In the genomic region with DNA sequence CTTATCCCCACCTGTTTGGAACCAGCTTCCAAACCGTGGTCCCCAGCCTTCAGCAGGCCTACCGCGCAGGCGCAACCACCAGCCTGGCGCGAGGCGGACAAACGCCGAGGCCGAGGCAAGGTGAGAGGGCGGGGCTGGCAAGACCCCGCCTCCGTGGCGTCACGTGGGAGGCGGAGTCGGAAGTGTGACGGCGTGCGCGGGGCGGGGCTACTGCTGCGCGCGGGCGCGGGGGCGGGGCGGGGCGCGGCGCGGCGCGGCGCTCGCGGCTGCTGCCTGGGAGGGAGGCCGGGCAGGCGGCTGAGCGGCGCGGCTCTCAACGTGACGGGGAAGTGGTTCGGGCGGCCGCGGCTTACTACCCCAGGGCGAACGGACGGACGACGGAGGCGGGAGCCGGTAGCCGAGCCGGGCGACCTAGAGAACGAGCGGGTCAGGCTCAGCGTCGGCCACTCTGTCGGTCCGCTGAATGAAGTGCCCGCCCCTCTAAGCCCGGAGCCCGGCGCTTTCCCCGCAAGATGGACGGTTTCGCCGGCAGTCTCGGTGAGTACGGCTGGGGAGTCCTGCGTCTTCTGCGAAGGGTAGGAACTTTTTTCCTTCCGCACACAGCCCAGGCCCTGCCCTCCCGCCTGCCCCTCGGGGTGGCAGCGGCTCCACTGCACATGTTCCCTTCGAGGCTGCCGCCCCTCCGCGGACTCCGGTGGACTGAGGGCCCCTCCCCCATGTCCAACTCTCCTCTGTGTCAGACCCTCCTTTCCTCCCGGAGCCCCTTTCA, we compare ENCODE assay signal across 1 cellular context.
TF ChIP-seq lines count a peak whose summit lies in the region.

A gene with protein sequence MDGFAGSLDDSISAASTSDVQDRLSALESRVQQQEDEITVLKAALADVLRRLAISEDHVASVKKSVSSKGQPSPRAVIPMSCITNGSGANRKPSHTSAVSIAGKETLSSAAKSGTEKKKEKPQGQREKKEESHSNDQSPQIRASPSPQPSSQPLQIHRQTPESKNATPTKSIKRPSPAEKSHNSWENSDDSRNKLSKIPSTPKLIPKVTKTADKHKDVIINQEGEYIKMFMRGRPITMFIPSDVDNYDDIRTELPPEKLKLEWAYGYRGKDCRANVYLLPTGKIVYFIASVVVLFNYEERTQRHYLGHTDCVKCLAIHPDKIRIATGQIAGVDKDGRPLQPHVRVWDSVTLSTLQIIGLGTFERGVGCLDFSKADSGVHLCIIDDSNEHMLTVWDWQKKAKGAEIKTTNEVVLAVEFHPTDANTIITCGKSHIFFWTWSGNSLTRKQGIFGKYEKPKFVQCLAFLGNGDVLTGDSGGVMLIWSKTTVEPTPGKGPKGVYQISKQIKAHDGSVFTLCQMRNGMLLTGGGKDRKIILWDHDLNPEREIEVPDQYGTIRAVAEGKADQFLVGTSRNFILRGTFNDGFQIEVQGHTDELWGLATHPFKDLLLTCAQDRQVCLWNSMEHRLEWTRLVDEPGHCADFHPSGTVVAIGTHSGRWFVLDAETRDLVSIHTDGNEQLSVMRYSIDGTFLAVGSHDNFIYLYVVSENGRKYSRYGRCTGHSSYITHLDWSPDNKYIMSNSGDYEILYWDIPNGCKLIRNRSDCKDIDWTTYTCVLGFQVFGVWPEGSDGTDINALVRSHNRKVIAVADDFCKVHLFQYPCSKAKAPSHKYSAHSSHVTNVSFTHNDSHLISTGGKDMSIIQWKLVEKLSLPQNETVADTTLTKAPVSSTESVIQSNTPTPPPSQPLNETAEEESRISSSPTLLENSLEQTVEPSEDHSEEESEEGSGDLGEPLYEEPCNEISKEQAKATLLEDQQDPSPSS (plus strand): TSS at position 254 of the 769 bp plus-strand sequence. CDS start 259 bp downstream, at position 513.

TF ChIP-seq in HepG2, 621 proteins besides CTCF, POLR2A, EP300 and RAD21 (continued from another document and continues in another):
- TF ChIP-seq, protein P1, sequence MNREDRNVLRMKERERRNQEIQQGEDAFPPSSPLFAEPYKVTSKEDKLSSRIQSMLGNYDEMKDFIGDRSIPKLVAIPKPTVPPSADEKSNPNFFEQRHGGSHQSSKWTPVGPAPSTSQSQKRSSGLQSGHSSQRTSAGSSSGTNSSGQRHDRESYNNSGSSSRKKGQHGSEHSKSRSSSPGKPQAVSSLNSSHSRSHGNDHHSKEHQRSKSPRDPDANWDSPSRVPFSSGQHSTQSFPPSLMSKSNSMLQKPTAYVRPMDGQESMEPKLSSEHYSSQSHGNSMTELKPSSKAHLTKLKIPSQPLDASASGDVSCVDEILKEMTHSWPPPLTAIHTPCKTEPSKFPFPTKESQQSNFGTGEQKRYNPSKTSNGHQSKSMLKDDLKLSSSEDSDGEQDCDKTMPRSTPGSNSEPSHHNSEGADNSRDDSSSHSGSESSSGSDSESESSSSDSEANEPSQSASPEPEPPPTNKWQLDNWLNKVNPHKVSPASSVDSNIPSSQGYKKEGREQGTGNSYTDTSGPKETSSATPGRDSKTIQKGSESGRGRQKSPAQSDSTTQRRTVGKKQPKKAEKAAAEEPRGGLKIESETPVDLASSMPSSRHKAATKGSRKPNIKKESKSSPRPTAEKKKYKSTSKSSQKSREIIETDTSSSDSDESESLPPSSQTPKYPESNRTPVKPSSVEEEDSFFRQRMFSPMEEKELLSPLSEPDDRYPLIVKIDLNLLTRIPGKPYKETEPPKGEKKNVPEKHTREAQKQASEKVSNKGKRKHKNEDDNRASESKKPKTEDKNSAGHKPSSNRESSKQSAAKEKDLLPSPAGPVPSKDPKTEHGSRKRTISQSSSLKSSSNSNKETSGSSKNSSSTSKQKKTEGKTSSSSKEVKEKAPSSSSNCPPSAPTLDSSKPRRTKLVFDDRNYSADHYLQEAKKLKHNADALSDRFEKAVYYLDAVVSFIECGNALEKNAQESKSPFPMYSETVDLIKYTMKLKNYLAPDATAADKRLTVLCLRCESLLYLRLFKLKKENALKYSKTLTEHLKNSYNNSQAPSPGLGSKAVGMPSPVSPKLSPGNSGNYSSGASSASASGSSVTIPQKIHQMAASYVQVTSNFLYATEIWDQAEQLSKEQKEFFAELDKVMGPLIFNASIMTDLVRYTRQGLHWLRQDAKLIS (CRISPR knock-in tag; IDR thresholded peaks at IDR 0.05): peak; percentile 94
- TF ChIP-seq, protein P2, sequence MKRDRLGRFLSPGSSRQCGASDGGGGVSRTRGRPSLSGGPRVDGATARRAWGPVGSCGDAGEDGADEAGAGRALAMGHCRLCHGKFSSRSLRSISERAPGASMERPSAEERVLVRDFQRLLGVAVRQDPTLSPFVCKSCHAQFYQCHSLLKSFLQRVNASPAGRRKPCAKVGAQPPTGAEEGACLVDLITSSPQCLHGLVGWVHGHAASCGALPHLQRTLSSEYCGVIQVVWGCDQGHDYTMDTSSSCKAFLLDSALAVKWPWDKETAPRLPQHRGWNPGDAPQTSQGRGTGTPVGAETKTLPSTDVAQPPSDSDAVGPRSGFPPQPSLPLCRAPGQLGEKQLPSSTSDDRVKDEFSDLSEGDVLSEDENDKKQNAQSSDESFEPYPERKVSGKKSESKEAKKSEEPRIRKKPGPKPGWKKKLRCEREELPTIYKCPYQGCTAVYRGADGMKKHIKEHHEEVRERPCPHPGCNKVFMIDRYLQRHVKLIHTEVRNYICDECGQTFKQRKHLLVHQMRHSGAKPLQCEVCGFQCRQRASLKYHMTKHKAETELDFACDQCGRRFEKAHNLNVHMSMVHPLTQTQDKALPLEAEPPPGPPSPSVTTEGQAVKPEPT (CRISPR knock-in tag; IDR thresholded peaks at IDR 0.05; ENCODE audit: low read depth): no peak
- TF ChIP-seq, protein P3, sequence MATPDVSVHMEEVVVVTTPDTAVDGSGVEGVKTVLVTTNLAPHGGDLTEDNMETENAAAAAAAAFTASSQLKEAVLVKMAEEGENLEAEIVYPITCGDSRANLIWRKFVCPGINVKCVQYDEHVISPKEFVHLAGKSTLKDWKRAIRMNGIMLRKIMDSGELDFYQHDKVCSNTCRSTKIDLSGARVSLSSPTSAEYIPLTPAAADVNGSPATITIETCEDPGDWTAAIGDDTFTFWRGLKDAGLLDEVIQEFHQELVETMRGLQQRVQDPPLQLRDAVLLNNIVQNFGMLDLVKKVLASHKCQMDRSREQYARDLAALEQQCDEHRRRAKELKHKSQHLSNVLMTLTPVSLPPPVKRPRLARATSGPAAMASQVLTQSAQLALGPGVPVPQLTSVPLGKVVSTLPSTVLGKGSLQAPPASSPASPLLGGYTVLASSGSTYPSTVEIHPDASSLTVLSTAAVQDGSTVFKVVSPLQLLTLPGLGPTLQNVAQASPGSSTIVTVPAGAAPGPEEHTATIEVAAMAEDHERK (CRISPR knock-in tag; IDR thresholded peaks at IDR 0.05; ENCODE audit: low read depth): peak; percentile 68; the same call in 1 of the 2 replicates
- TF ChIP-seq KLF11 (CRISPR knock-in tag; IDR thresholded peaks at IDR 0.05): 0 out of 2 replicates have a peak, but pooled peaks have one; percentile 80
- no peak for TF ChIP-seq ARID2 (CRISPR knock-in tag; IDR thresholded peaks at IDR 0.05; ENCODE audit: borderline replicate concordance)
- TF ChIP-seq ZFY (CRISPR knock-in tag; IDR thresholded peaks at IDR 0.05): peak; percentile 78
- TF ChIP-seq, protein P4, sequence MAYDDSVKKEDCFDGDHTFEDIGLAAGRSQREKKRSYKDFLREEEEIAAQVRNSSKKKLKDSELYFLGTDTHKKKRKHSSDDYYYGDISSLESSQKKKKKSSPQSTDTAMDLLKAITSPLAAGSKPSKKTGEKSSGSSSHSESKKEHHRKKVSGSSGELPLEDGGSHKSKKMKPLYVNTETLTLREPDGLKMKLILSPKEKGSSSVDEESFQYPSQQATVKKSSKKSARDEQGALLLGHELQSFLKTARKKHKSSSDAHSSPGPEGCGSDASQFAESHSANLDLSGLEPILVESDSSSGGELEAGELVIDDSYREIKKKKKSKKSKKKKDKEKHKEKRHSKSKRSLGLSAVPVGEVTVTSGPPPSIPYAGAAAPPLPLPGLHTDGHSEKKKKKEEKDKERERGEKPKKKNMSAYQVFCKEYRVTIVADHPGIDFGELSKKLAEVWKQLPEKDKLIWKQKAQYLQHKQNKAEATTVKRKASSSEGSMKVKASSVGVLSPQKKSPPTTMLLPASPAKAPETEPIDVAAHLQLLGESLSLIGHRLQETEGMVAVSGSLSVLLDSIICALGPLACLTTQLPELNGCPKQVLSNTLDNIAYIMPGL (CRISPR knock-in tag; IDR thresholded peaks at IDR 0.05; ENCODE audit: borderline replicate concordance in 1 of 2, low read depth in 1 of 2): peak; percentile 43 to 76; a peak in 2 of 4 replicates
- TF ChIP-seq ZNF546 (CRISPR knock-in tag; conservative IDR thresholded peaks at IDR 0.05): 0 out of 2 replicates have a peak, but pooled peaks have one; percentile 32
- peak; percentile 86; the same call in 1 of the 2 replicates for TF ChIP-seq ZNF790 (CRISPR knock-in tag; IDR thresholded peaks at IDR 0.05; ENCODE audit: borderline replicate concordance)
- TF ChIP-seq KDM5A (IDR thresholded peaks at IDR 0.05; ENCODE audit: borderline replicate concordance, low read length): no peak
- TF ChIP-seq SATB2 (CRISPR knock-in tag; IDR thresholded peaks at IDR 0.05): peak; percentile 54; the same call in 1 of the 2 replicates
- TF ChIP-seq, protein P5, sequence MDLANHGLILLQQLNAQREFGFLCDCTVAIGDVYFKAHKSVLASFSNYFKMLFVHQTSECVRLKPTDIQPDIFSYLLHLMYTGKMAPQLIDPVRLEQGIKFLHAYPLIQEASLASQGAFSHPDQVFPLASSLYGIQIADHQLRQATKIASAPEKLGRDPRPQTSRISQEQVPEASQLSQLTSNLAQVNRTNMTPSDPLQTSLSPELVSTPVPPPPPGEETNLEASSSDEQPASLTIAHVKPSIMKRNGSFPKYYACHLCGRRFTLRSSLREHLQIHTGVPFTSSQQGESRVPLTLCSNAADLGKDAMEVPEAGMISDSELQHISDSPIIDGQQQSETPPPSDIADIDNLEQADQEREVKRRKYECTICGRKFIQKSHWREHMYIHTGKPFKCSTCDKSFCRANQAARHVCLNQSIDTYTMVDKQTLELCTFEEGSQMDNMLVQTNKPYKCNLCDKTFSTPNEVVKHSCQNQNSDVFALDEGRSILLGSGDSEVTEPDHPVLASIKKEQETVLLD (CRISPR knock-in tag; IDR thresholded peaks at IDR 0.05; ENCODE audit: low read depth): peak; percentile 72; the same call in 1 of the 2 replicates
- TF ChIP-seq KLF16 (CRISPR knock-in tag; IDR thresholded peaks at IDR 0.05): peak; percentile 76 to 85; a peak in 3 of 4 replicates
- TF ChIP-seq, protein P6, sequence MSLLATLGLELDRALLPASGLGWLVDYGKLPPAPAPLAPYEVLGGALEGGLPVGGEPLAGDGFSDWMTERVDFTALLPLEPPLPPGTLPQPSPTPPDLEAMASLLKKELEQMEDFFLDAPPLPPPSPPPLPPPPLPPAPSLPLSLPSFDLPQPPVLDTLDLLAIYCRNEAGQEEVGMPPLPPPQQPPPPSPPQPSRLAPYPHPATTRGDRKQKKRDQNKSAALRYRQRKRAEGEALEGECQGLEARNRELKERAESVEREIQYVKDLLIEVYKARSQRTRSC (CRISPR knock-in tag; IDR thresholded peaks at IDR 0.05; ENCODE audit: low read depth): 0 out of 2 replicates have a peak, but pooled peaks have one; percentile 12
- 0 out of 2 replicates have a peak, but pooled peaks have one; percentile 70 for TF ChIP-seq FIP1L1 (IDR thresholded peaks at IDR 0.05; ENCODE audit: borderline replicate concordance, insufficient read depth, low read depth, low read length)
- TF ChIP-seq, protein P7, sequence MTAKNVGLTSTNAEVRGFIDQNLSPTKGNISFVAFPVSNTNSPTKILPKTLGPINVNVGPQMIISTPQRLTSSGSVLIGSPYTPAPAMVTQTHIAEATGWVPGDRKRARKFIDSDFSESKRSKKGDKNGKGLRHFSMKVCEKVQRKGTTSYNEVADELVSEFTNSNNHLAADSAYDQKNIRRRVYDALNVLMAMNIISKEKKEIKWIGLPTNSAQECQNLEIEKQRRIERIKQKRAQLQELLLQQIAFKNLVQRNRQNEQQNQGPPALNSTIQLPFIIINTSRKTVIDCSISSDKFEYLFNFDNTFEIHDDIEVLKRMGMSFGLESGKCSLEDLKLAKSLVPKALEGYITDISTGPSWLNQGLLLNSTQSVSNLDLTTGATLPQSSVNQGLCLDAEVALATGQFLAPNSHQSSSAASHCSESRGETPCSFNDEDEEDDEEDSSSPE (CRISPR knock-in tag; IDR thresholded peaks at IDR 0.05): peak; percentile 90
- TF ChIP-seq ATM (IDR thresholded peaks at IDR 0.05; ENCODE audit: borderline replicate concordance): no peak
- no peak; the same call in 1 of the 2 replicates for TF ChIP-seq ZFP82 (CRISPR knock-in tag; IDR thresholded peaks at IDR 0.05; ENCODE audit: borderline replicate concordance)
- no peak for TF ChIP-seq ONECUT2 (CRISPR knock-in tag; IDR thresholded peaks at IDR 0.05)
- peak; percentile 59; the same call in 1 of the 2 replicates for TF ChIP-seq MEIS1 (CRISPR knock-in tag; IDR thresholded peaks at IDR 0.05; ENCODE audit: borderline replicate concordance)
- peak; percentile 56; the same call in 1 of the 2 replicates for TF ChIP-seq HOXA7 (CRISPR knock-in tag; IDR thresholded peaks at IDR 0.05)
- peak; percentile 61; the same call in 1 of the 2 replicates for TF ChIP-seq SNAI1 (CRISPR knock-in tag; IDR thresholded peaks at IDR 0.05; ENCODE audit: borderline replicate concordance)
- TF ChIP-seq ZNF256 (CRISPR knock-in tag; conservative IDR thresholded peaks at IDR 0.05): peak; percentile 77; the same call in 1 of the 2 replicates
- TF ChIP-seq, protein P8, sequence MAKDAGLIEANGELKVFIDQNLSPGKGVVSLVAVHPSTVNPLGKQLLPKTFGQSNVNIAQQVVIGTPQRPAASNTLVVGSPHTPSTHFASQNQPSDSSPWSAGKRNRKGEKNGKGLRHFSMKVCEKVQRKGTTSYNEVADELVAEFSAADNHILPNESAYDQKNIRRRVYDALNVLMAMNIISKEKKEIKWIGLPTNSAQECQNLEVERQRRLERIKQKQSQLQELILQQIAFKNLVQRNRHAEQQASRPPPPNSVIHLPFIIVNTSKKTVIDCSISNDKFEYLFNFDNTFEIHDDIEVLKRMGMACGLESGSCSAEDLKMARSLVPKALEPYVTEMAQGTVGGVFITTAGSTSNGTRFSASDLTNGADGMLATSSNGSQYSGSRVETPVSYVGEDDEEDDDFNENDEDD (CRISPR knock-in tag; IDR thresholded peaks at IDR 0.05; ENCODE audit: borderline replicate concordance): peak; percentile 96
- TF ChIP-seq ZNF737 (CRISPR knock-in tag; IDR thresholded peaks at IDR 0.05; ENCODE audit: borderline replicate concordance): peak; percentile 90; the same call in 1 of the 2 replicates
- 0 out of 2 replicates have a peak, but pooled peaks have one; percentile 6 for TF ChIP-seq HNF4A (CRISPR knock-in tag; IDR thresholded peaks at IDR 0.05)
- no peak for TF ChIP-seq ZNF629 (CRISPR knock-in tag; conservative IDR thresholded peaks at IDR 0.05)
- peak; percentile 47; the same call in 1 of the 2 replicates for TF ChIP-seq FOXK1 (CRISPR knock-in tag; IDR thresholded peaks at IDR 0.05; ENCODE audit: borderline replicate concordance, low read depth)
- TF ChIP-seq, protein P9, sequence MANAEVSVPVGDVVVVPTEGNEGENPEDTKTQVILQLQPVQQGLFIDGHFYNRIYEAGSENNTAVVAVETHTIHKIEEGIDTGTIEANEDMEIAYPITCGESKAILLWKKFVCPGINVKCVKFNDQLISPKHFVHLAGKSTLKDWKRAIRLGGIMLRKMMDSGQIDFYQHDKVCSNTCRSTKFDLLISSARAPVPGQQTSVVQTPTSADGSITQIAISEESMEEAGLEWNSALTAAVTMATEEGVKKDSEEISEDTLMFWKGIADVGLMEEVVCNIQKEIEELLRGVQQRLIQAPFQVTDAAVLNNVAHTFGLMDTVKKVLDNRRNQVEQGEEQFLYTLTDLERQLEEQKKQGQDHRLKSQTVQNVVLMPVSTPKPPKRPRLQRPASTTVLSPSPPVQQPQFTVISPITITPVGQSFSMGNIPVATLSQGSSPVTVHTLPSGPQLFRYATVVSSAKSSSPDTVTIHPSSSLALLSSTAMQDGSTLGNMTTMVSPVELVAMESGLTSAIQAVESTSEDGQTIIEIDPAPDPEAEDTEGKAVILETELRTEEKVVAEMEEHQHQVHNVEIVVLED (CRISPR knock-in tag; IDR thresholded peaks at IDR 0.05; ENCODE audit: borderline replicate concordance): peak; percentile 87
- peak; percentile 92 for TF ChIP-seq HOXA9 (CRISPR knock-in tag; IDR thresholded peaks at IDR 0.05; ENCODE audit: borderline replicate concordance)
- peak; percentile 86 for TF ChIP-seq GABPB1 (CRISPR knock-in tag; IDR thresholded peaks at IDR 0.05)
- 0 out of 2 replicates have a peak, but pooled peaks have one; percentile 44 for TF ChIP-seq MIER2 (CRISPR knock-in tag; IDR thresholded peaks at IDR 0.05)
